10 cellular contexts compared by ENCODE assay signal in the genomic region with DNA sequence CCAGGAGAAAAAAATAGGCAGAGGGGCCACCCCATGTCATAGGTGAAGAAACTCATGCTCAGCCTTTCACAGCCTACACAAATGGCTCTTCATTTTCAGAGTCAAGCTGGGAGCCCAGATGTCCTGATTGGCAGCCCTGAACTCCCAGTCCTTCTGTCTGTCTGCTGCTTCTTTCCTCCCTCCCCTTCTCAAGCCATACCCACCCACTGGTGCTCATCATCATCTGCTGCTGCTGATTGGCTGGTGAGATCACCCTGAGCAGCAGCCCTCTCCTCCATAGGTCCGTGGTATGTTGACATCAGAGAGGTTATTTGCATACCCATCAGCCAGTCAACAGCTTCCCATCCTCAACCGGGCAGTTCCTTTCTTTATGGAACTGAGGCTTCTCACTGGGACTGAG. TPM values are rescaled to one million over a fixed set of nuclear protein-coding genes. Genes with fewer than 3 reads are reported as not detected.
DNase-seq lines count a peak whose midpoint lies in the region; ATAC-seq and TF ChIP-seq lines count a peak whose summit lies in the region.
"Had no signal": no experiment of that assay in that cellular context is flagged by ENCODE, and none has a peak within 500 bp of the region (broad histone marks: within the 10 kb centered on the region; RNA-seq: fewer than 3 reads in every experiment).

No MANE protein-coding gene starts in this region.

- DNase-seq in AG20443 (ENCODE audit: low spot score): peak; percentile 32
- DNase-seq in GM12865 (ENCODE audit: low read depth): peak; percentile 16
- peak; percentile 75 for DNase-seq in RPMI7951 (ENCODE audit: low read depth)
- DNase-seq in fibroblast of the aortic adventitia (ENCODE audit: low read depth): peak; percentile 16
- no peak for DNase-seq in GM10248 (ENCODE audit: extremely low spot score)
- DNase-seq in COR-L47 (lab: John Stamatoyannopoulos, UW): no peak
- DNase-seq in erythroblast (lab: John Stamatoyannopoulos, UW): no peak
- DNase-seq: anterior cingulate cortex, T1000 had no signal

- CTCF ChIA-PET in GM10248 (lab: Yijun Ruan, JAX): interaction anchor here (1.0 to 21.9 kb wide), 4 partner anchors 10 to 163 kb away, joined by 3 to 899 read pairs (median 6); no protein-coding TSS in a partner anchor

- no peak for ATAC-seq in HG02623 (IDR thresholded peaks at IDR 0.05; ENCODE audit: unreplicated experiment)

- POLR2A ChIA-PET in GM10248 (lab: Yijun Ruan, JAX): no interaction called here

- H3K4me3 ChIP-seq in GM12865 (ENCODE audit: low read depth, low read length) (no peak overlapping the region), fibroblast of the aortic adventitia (ENCODE audit: low read depth, low read length) (no peak overlapping the region)

- TF ChIP-seq CTCF in GM12865 (IDR thresholded peaks at IDR 0.05; ENCODE audit: insufficient read depth, low read depth, low read length, missing control alignments) (no peak), fibroblast of the aortic adventitia (IDR thresholded peaks at IDR 0.05; ENCODE audit: insufficient read depth, low read length) (no peak), GM10248 (IDR thresholded peaks at IDR 0.05; ENCODE audit: control extremely low read depth, extremely low read depth, low read depth, missing control alignments) (no peak)

- no peak for TF ChIP-seq POLR2A in erythroblast (IDR thresholded peaks at IDR 0.05; ENCODE audit: low read length)

RNA-seq across cellular contexts. Expression of gene PRDM11, which starts 46.1 kb away (rescaled TPM):
- total RNA-seq in RPMI7951 (2014; rRNA removed; shearing (Covaris generic)): 2.0 and 2.9 TPM in 2 replicates
- total RNA-seq in fibroblast of the aortic adventitia (ENCODE audit: low replicate concordance): 3.4 and 5.3 TPM in 2 replicates

Comparison
In these comparisons a context has a peak if more than half of its experiments do, and no peak if none do; other contexts are left out.
1. DNase-seq: peak in AG20443 (single experiment), GM12865 (single experiment), RPMI7951 (single experiment) and fibroblast of the aortic adventitia (single experiment); none in GM10248 (single experiment), COR-L47 (single experiment) and erythroblast (0 of 2).